18 cellular contexts compared by ENCODE assay signal in genomic region chr2:28415010-28415409, GRCh38. TPM values are rescaled to one million over a fixed set of nuclear protein-coding genes. Genes with fewer than 3 reads are reported as not detected.
DNase-seq lines count a peak whose midpoint lies in the region; ATAC-seq and TF ChIP-seq lines count a peak whose summit lies in the region.
"Had no signal": no experiment of that assay in that cellular context is flagged by ENCODE, and none has a peak within 500 bp of the region (broad histone marks: within the 10 kb centered on the region; RNA-seq: fewer than 3 reads in every experiment).

No MANE protein-coding gene starts in this region.

- H2AFZ ChIP-seq in mesenchymal stem cell (ENCODE audit: low read depth, low read length), result no peak overlapping the region

- no peak overlapping the region for H2BK12ac ChIP-seq in mesenchymal stem cell (ENCODE audit: low read length in 2 of 2)

- H3K4me3 ChIP-seq in astrocyte of the spinal cord (ENCODE audit: low read depth, low read length) (no peak overlapping the region), mesenchymal stem cell (ENCODE audit: insufficient read depth in 1 of 2, low read depth in 1 of 2, low read length in 2 of 2) (no peak overlapping the region)
- H3K4me3 ChIP-seq: body of pancreas had no signal

- H2BK15ac ChIP-seq in mesenchymal stem cell (ENCODE audit: low read depth, poor library complexity, severe bottlenecking), result no peak overlapping the region

- no peaks in the 10 kb centered on the region for H3K9me3 ChIP-seq in mesenchymal stem cell (ENCODE audit: control insufficient read depth, low read length)
- H3K9me3 ChIP-seq: body of pancreas had no signal

- no peaks in the 10 kb centered on the region for H3K9me3 Mint-ChIP-seq in activated CD8-positive, alpha-beta memory T cell treated with anti-CD3 and anti-CD28 coated beads, Interleukin-2, amount 10 ng/mL, durations not matched to agents 7 days and 5 days (ENCODE audit: low read depth)
- H3K9me3 Mint-ChIP-seq in stimulated activated naive B cell treated with anti-CD40 and anti-IgM and Interleukin-4, amounts not matched to agents 10 μg/mL and 1 μg/mL and 100 μg/mL, for 72 hours, result no peaks in the 10 kb centered on the region
- H3K9me3 Mint-ChIP-seq: effector memory CD8-positive, alpha-beta T cell had no signal

- CTCF ChIA-PET in activated CD8-positive, alpha-beta memory T cell treated with anti-CD3 and anti-CD28 coated beads, Interleukin-2, amount 10 ng/mL, durations not matched to agents 7 days and 5 days (lab: Charles Lee), result interaction anchor here (0.7 to 1.5 kb wide), 3 partner anchors 9 to 732 kb away, joined by 3 to 4 read pairs (median 4); no protein-coding TSS in a partner anchor

- DNase-seq in activated CD8-positive, alpha-beta memory T cell treated with anti-CD3 and anti-CD28 coated beads, Interleukin-2, amount 10 ng/mL, durations not matched to agents 7 days and 5 days, result no peak
- DNase-seq in activated CD8-positive, alpha-beta memory T cell treated with anti-CD3 and anti-CD28 coated beads, Interleukin-2, amount 50 U/mL, for 48 hours, result no peak
- DNase-seq in astrocyte of the spinal cord (ENCODE audit: low read depth, low spot score) (peak; percentile 5), mesenchymal stem cell (no peak), RKO (ENCODE audit: low spot score) (no peak), DMS79 (lab: John Stamatoyannopoulos, UW) (no peak)
- DNase-seq in stimulated activated naive B cell treated with anti-CD40 and anti-IgM and Interleukin-4, amounts not matched to agents 10 μg/mL and 1 μg/mL and 100 μg/mL, for 72 hours, result no peak
- DNase-seq: body of pancreas; effector memory CD8-positive, alpha-beta T cell; NCI-H1694 treated with DMSO at 0.1 percent for 48 hours; NCI-H524 treated with DMSO at 0.1 percent for 48 hours; stimulated activated CD4-positive, alpha-beta T cell treated with anti-CD3 and anti-CD28 coated beads, Interleukin-1b, Interleukin-23, amount 100 ng/mL, for 48 hours; T-helper 1 cell had no signal

- H2BK5ac ChIP-seq in mesenchymal stem cell (ENCODE audit: low read depth, low read length, poor library complexity, severe bottlenecking), result no peak overlapping the region

- H3K27ac ChIP-seq in mesenchymal stem cell (ENCODE audit: low read length, poor library complexity, severe bottlenecking), result no peak overlapping the region
- H3K27ac ChIP-seq: body of pancreas, HL-60 had no signal

- no peak overlapping the region for H3K4me3 Mint-ChIP-seq in activated CD8-positive, alpha-beta memory T cell treated with anti-CD3 and anti-CD28 coated beads, Interleukin-2, amount 10 ng/mL, durations not matched to agents 7 days and 5 days
- H3K4me3 Mint-ChIP-seq in stimulated activated naive B cell treated with anti-CD40 and anti-IgM and Interleukin-4, amounts not matched to agents 10 μg/mL and 1 μg/mL and 100 μg/mL, for 72 hours, result no peak overlapping the region

- no peaks in the 10 kb centered on the region for H3K27me3 Mint-ChIP-seq in activated CD8-positive, alpha-beta memory T cell treated with anti-CD3 and anti-CD28 coated beads, Interleukin-2, amount 10 ng/mL, durations not matched to agents 7 days and 5 days
- H3K27me3 Mint-ChIP-seq in stimulated activated naive B cell treated with anti-CD40 and anti-IgM and Interleukin-4, amounts not matched to agents 10 μg/mL and 1 μg/mL and 100 μg/mL, for 72 hours, result no peaks in the 10 kb centered on the region
- H3K27me3 Mint-ChIP-seq: effector memory CD8-positive, alpha-beta T cell; progenitor cell of endocrine pancreas had no signal

- H3K4me1 Mint-ChIP-seq in activated CD8-positive, alpha-beta memory T cell treated with anti-CD3 and anti-CD28 coated beads, Interleukin-2, amount 10 ng/mL, durations not matched to agents 7 days and 5 days, result peaks cover 39% of the 10 kb centered on the region
- peaks cover 12 to 42% of the 10 kb centered on the region in 2 donors for H3K4me1 Mint-ChIP-seq in stimulated activated naive B cell treated with anti-CD40 and anti-IgM and Interleukin-4, amounts not matched to agents 10 μg/mL and 1 μg/mL and 100 μg/mL, for 72 hours

- H3K23ac ChIP-seq in mesenchymal stem cell (ENCODE audit: low read length in 2 of 2), result no peak overlapping the region

- H3K36me3 Mint-ChIP-seq in activated CD8-positive, alpha-beta memory T cell treated with anti-CD3 and anti-CD28 coated beads, Interleukin-2, amount 10 ng/mL, durations not matched to agents 7 days and 5 days, result peaks cover 56% of the 10 kb centered on the region
- H3K36me3 Mint-ChIP-seq in stimulated activated naive B cell treated with anti-CD40 and anti-IgM and Interleukin-4, amounts not matched to agents 10 μg/mL and 1 μg/mL and 100 μg/mL, for 72 hours, result peaks cover 35 to 58% of the 10 kb centered on the region in 2 donors

- H3K4me2 ChIP-seq in mesenchymal stem cell (ENCODE audit: low read length, poor library complexity, severe bottlenecking), result no peak overlapping the region

- H2AK5ac ChIP-seq in mesenchymal stem cell (ENCODE audit: low read length, severe bottlenecking), result no peak overlapping the region

- in situ Hi-C loops in astrocyte of the spinal cord (cut with HindIII; ENCODE audit: low sequenced_read_pairs), result no loop called here

- no peak overlapping the region for H3K18ac ChIP-seq in mesenchymal stem cell (ENCODE audit: low read depth in 1 of 2, low read length in 2 of 2)

- no peak overlapping the region for H2BK120ac ChIP-seq in mesenchymal stem cell (ENCODE audit: low read depth, low read length)

- peaks cover 39% of the 10 kb centered on the region for H3K4me1 ChIP-seq in mesenchymal stem cell (ENCODE audit: control insufficient read depth, insufficient read depth, low read depth, low read length)

- H4K8ac ChIP-seq in mesenchymal stem cell (ENCODE audit: low read length), result no peak overlapping the region

- no peak overlapping the region for H4K91ac ChIP-seq in mesenchymal stem cell (ENCODE audit: low read length)

- TF ChIP-seq CTCF in astrocyte of the spinal cord (IDR thresholded peaks at IDR 0.05; ENCODE audit: low read depth, low read length), result no peak

- no peaks in the 10 kb centered on the region for H3K27me3 ChIP-seq in mesenchymal stem cell (ENCODE audit: control insufficient read depth in 1 of 2, insufficient read depth in 1 of 2, low read length in 2 of 2)
- H3K27me3 ChIP-seq: body of pancreas had no signal

- H3K27ac Mint-ChIP-seq in activated CD8-positive, alpha-beta memory T cell treated with anti-CD3 and anti-CD28 coated beads, Interleukin-2, amount 10 ng/mL, durations not matched to agents 7 days and 5 days, result peak overlapping the region; percentile 11
- H3K27ac Mint-ChIP-seq in stimulated activated naive B cell treated with anti-CD40 and anti-IgM and Interleukin-4, amounts not matched to agents 10 μg/mL and 1 μg/mL and 100 μg/mL, for 72 hours, result peak overlapping the region; percentile 67
- H3K27ac Mint-ChIP-seq: progenitor cell of endocrine pancreas had no signal

- H3K9ac ChIP-seq in mesenchymal stem cell (ENCODE audit: low read length), result peak overlapping the region; percentile 65

- H3K36me3 ChIP-seq in mesenchymal stem cell (ENCODE audit: control insufficient read depth in 1 of 2, insufficient read depth in 2 of 2, low read depth in 1 of 2, low read length in 2 of 2), result peaks cover 56 to 98% of the 10 kb centered on the region in 2 experiments

- peaks cover 24% of the 10 kb centered on the region for H3K79me1 ChIP-seq in mesenchymal stem cell (replicated peaks; ENCODE audit: low read length, poor library complexity, severe bottlenecking)

- WGBS in mesenchymal stem cell, result 88% methylated on average over 13 of the region's 13 CpGs

- H3K14ac ChIP-seq in mesenchymal stem cell (ENCODE audit: low read length in 2 of 2), result no peak overlapping the region

- ATAC-seq in activated CD8-positive, alpha-beta memory T cell treated with anti-CD3 and anti-CD28 coated beads, Interleukin-2, amount 10 ng/mL, durations not matched to agents 7 days and 5 days, result no peak
- ATAC-seq in stimulated activated naive B cell treated with anti-CD40 and anti-IgM and Interleukin-4, amounts not matched to agents 10 μg/mL and 1 μg/mL and 100 μg/mL, for 72 hours (replicated peaks), result no peak
- ATAC-seq in esophagus mucosa, result no peak
- ATAC-seq: activated CD4-positive, CD25-positive, alpha-beta regulatory T cell treated with anti-CD3 and anti-CD28 coated beads, Interleukin-2, amount 50 U/mL, for 24 hours; body of pancreas; effector memory CD8-positive, alpha-beta T cell; Panc1 had no signal

- no peak overlapping the region for H3K4ac ChIP-seq in mesenchymal stem cell (ENCODE audit: low read depth in 1 of 2, low read length in 2 of 2)

RNA-seq across cellular contexts. Expression of gene FOSL2, which starts 22.4 kb away (rescaled TPM):
- 10 to 100 TPM; 56.2 to 75.7 TPM for total RNA-seq in activated CD8-positive, alpha-beta memory T cell treated with anti-CD3 and anti-CD28 coated beads, Interleukin-2, amount 10 ng/mL, durations not matched to agents 7 days and 5 days
- 15.6 TPM for polyA plus RNA-seq in mesenchymal stem cell (2013, experiment 1 of 2)
- 14.8 TPM for polyA plus RNA-seq in mesenchymal stem cell (2013, experiment 2 of 2)
- total RNA-seq in esophagus mucosa, result 166 TPM
